Comparison of ENCODE assay signal across 9 cellular contexts in the genomic region with DNA sequence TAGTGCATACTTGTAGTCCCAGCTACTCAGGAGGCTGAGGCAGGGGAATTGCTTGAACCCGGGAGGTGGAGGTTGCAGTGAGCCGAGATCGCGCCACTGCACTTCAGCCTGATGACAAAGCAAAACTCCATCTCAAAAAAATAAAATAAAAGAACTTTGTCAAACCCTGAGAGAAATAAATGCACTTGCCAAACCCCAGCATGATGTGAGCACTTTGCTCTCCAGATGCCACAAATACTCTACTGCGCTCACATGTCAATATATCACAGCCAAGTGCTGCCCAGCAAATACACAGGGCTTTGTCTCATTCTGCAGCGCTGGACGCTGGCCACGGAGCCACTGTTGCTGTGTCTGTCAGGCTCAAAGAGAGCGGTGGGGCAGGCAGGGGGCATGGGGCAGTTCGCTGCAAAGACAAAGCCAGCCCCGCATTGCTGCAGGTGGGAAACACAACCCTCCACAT. TPM values are rescaled to one million over a fixed set of nuclear protein-coding genes. Genes with fewer than 3 reads are reported as not detected.
DNase-seq lines count a peak whose midpoint lies in the region; ATAC-seq, FAIRE-seq and TF ChIP-seq lines count a peak whose summit lies in the region.
"Had no signal": no experiment of that assay in that cellular context is flagged by ENCODE, and none has a peak within 500 bp of the region (broad histone marks: within the 10 kb centered on the region; RNA-seq: fewer than 3 reads in every experiment).

No MANE protein-coding gene starts in this region.

- no peak overlapping the region for H2BK5ac ChIP-seq in IMR-90 (ENCODE audit: low read depth, low read length, poor library complexity, severe bottlenecking)

- BruUV-seq in IMR-90 (replicated peaks; lab: Mats Ljungman, UMichigan): no TSS peak
- no TSS peak for BruUV-seq in mammary epithelial cell (replicated peaks; lab: Mats Ljungman, UMichigan)
- no TSS peak for BruUV-seq in HepG2 (replicated peaks; lab: Mats Ljungman, UMichigan)

- H2AFZ ChIP-seq in IMR-90 (replicated peaks; ENCODE audit: low read length, poor library complexity): no peak overlapping the region
- H2AFZ ChIP-seq in mammary epithelial cell (ENCODE audit: low read depth, low read length): peak overlapping the region; percentile 6
- H2AFZ ChIP-seq in HepG2 (ENCODE audit: low read length): no peak overlapping the region

- TF ChIP-seq CTCF in IMR-90 (conservative IDR thresholded peaks at IDR 0.05; ENCODE audit: low read depth, low read length): no peak
- no peak for TF ChIP-seq CTCF in mammary epithelial cell (conservative IDR thresholded peaks at IDR 0.05 in 1 of 2, IDR thresholded peaks at IDR 0.05 in 1 of 2; ENCODE audit: extremely low read depth in 1 of 2, insufficient read depth in 1 of 2, low read depth in 1 of 2, low read length in 2 of 2)
- TF ChIP-seq CTCF in HepG2 (CRISPR knock-in tag; IDR thresholded peaks at IDR 0.05): no peak

- TF ChIP-seq RAD21 in IMR-90 (IDR thresholded peaks at IDR 0.05; ENCODE audit: low read length) (no peak), HepG2 (CRISPR knock-in tag; IDR thresholded peaks at IDR 0.05) (no peak)

- in situ Hi-C loops in IMR-90 (cut with MboI; ENCODE audit: low sequenced_read_pairs) (no loop called here), mammary epithelial cell (cut with MboI; ENCODE audit: low sequenced_read_pairs in 2 of 2) (no loop called here), HepG2 (cut with HindIII; ENCODE audit: extremely low pct_ligation_motif_present, low pct_unique_long_range_greater_than_20kb) (no loop called here)

- FAIRE-seq in HepG2 (lab: Jason Lieb, UNC): peak; percentile 12

- dilution Hi-C loops in IMR-90 (cut with HindIII; ENCODE audit: low sequenced_read_pairs, unreplicated experiment): no loop called here
- dilution Hi-C loops in mammary epithelial cell (cut with HindIII; ENCODE audit: low sequenced_read_pairs): no loop called here

- H3K4ac ChIP-seq in IMR-90 (ENCODE audit: low read depth, low read length): no peak overlapping the region

- H3K9me3 ChIP-seq in IMR-90 (ENCODE audit: control insufficient read depth, insufficient read depth, low read length) (no peaks in the 10 kb centered on the region), mammary epithelial cell (replicated peaks; ENCODE audit: insufficient read depth, low read length) (no peaks in the 10 kb centered on the region), HepG2 (ENCODE audit: low read length) (no peaks in the 10 kb centered on the region), stomach smooth muscle (ENCODE audit: control insufficient read depth in 2 of 2, low read length in 2 of 2) (no peaks in the 10 kb centered on the region)

- DNase-seq in IMR-90 (peak; percentile 26), mammary epithelial cell (no peak), HepG2 (ENCODE audit: low spot score) (peak; percentile 72), mesenteric fat pad (ENCODE audit: low spot score) (no peak)
- no peak for DNase-seq in stimulated activated naive CD8-positive, alpha-beta T cell treated with anti-CD3 and anti-CD28 coated beads, Interleukin-15, Interleukin-2, amounts not matched to agents 100 U/mL and 50 U/mL, for 24 hours
- no peak for DNase-seq in activated effector memory CD4-positive, alpha-beta T cell treated with Interleukin-2 at 50 U/mL for 16 hours
- DNase-seq: PC-3 had no signal

- peaks cover 0 to 4% of the 10 kb centered on the region in 2 experiments; a peak in 1 of 4 replicates for H3K79me1 ChIP-seq in IMR-90 (ENCODE audit: low read depth in 1 of 2, low read length in 2 of 2)

- H2AK5ac ChIP-seq in IMR-90 (ENCODE audit: low read depth, low read length): no peak overlapping the region

- no peak overlapping the region for H4K8ac ChIP-seq in IMR-90 (ENCODE audit: low read depth in 2 of 2, low read length in 2 of 2)

- H3K4me2 ChIP-seq in IMR-90 (ENCODE audit: low read depth, low read length): no peak overlapping the region
- H3K4me2 ChIP-seq in mammary epithelial cell (ENCODE audit: insufficient read depth, low read depth, low read length): no peak overlapping the region
- peak overlapping the region; percentile 86 for H3K4me2 ChIP-seq in HepG2 (ENCODE audit: low read depth, low read length)

- no peaks in the 10 kb centered on the region for H3K27me3 ChIP-seq in IMR-90 (ENCODE audit: control insufficient read depth, insufficient read depth, low read length)
- H3K27me3 ChIP-seq in mammary epithelial cell (ENCODE audit: insufficient read depth, low read length): no peaks in the 10 kb centered on the region
- peaks cover 5 to 22% of the 10 kb centered on the region in 2 experiments; a peak in 4 of 5 replicates for H3K27me3 ChIP-seq in HepG2 (ENCODE audit: control insufficient read depth in 1 of 2, insufficient read depth in 2 of 2, low read length in 2 of 2)
- H3K27me3 ChIP-seq in stomach smooth muscle (ENCODE audit: control insufficient read depth in 1 of 2, insufficient read depth in 2 of 2, low read length in 2 of 2): no peaks in the 10 kb centered on the region

- H2BK15ac ChIP-seq in IMR-90 (ENCODE audit: low read depth, low read length): no peak overlapping the region

- CTCF ChIA-PET in IMR-90 (lab: Yijun Ruan, JAX): no interaction called here
- CTCF ChIA-PET in mammary epithelial cell (lab: Charles Lee; ENCODE audit: low non-redundant PET): no interaction called here
- CTCF ChIA-PET in HepG2 (lab: Yijun Ruan, JAX; ENCODE audit: low intra/inter-chr PET ratio, low total read pairs): no interaction called here

- no peak overlapping the region for H2AK9ac ChIP-seq in IMR-90 (replicated peaks; ENCODE audit: low read depth, low read length, poor library complexity)

- no peak for ATAC-seq in IMR-90 (ENCODE audit: low read depth)
- ATAC-seq in HepG2: peak; percentile 75
- no peak for ATAC-seq in stimulated activated naive CD8-positive, alpha-beta T cell treated with anti-CD3 and anti-CD28 coated beads, Interleukin-15, Interleukin-2, amounts not matched to agents 100 U/mL and 50 U/mL, for 24 hours
- ATAC-seq in HG03196 (IDR thresholded peaks at IDR 0.05; ENCODE audit: unreplicated experiment): no peak
- ATAC-seq: PC-3 had no signal

- TF ChIP-seq EP300 in HepG2 (IDR thresholded peaks at IDR 0.05; ENCODE audit: low read depth in 2 of 2, low read length in 2 of 2): no peak
- no peak for TF ChIP-seq EP300 in HepG2 (CRISPR knock-in tag; IDR thresholded peaks at IDR 0.05; ENCODE audit: borderline replicate concordance)

- no peak overlapping the region for H2BK20ac ChIP-seq in IMR-90 (ENCODE audit: low read depth, low read length)

- H3K36me3 ChIP-seq in IMR-90 (ENCODE audit: control insufficient read depth, insufficient read depth, low read length) (no peaks in the 10 kb centered on the region), mammary epithelial cell (ENCODE audit: insufficient read depth, low read length) (no peaks in the 10 kb centered on the region), HepG2 (replicated peaks in 1 of 2; ENCODE audit: control insufficient read depth in 1 of 2, insufficient read depth in 2 of 2, low read length in 2 of 2) (no peaks in the 10 kb centered on the region), stomach smooth muscle (ENCODE audit: control insufficient read depth in 2 of 2, insufficient read depth in 2 of 2, low read length in 2 of 2) (no peaks in the 10 kb centered on the region)

- H3K18ac ChIP-seq in IMR-90 (ENCODE audit: low read depth, low read length): no peak overlapping the region

- no CpG with 5 or more reads among the region's 11 CpGs for WGBS in IMR-90 (ENCODE audit: extremely low coverage in 2 of 2, insufficient read length in 1 of 2), 2 experiments
- 43% methylated on average over 11 of the region's 11 CpGs for WGBS in mammary epithelial cell (ENCODE audit: low coverage, missing lambda C conversion rate)
- WGBS in HepG2 (ENCODE audit: low lambda C conversion rate): 4% methylated on average over 11 of the region's 11 CpGs

- no peak overlapping the region for H3K56ac ChIP-seq in IMR-90 (ENCODE audit: extremely low read depth, insufficient read depth, low read length)

- H3K23ac ChIP-seq in IMR-90 (ENCODE audit: low read depth, low read length): no peak overlapping the region

- H2BK120ac ChIP-seq in IMR-90 (ENCODE audit: low read depth, low read length): no peak overlapping the region

- TF ChIP-seq POLR2A in IMR-90 (IDR thresholded peaks at IDR 0.05; ENCODE audit: low read depth, low read length) (no peak), HepG2 (IDR thresholded peaks at IDR 0.05; ENCODE audit: insufficient read depth in 1 of 2, low read depth in 2 of 2, low read length in 2 of 2) (no peak)

- H3K27ac ChIP-seq in IMR-90 (ENCODE audit: insufficient read depth, low read length) (no peak overlapping the region), mammary epithelial cell (ENCODE audit: insufficient read depth, low read depth, low read length) (no peak overlapping the region), HepG2 (ENCODE audit: extremely low read length, insufficient read depth, low read length) (peak overlapping the region; percentile 2), stomach smooth muscle (ENCODE audit: low read length) (peak overlapping the region; percentile 76)

- H4K91ac ChIP-seq in IMR-90 (ENCODE audit: insufficient read depth, low read depth, low read length): no peak overlapping the region

- H4K20me1 ChIP-seq in IMR-90 (ENCODE audit: insufficient read depth, low read length): no peaks in the 10 kb centered on the region
- no peaks in the 10 kb centered on the region for H4K20me1 ChIP-seq in mammary epithelial cell (ENCODE audit: insufficient read depth, low read length)
- no peaks in the 10 kb centered on the region for H4K20me1 ChIP-seq in HepG2 (ENCODE audit: insufficient read depth, low read length)

- no peak overlapping the region for H3K9ac ChIP-seq in IMR-90 (ENCODE audit: low read depth, low read length)
- H3K9ac ChIP-seq in mammary epithelial cell (ENCODE audit: insufficient read depth, low read length): no peak overlapping the region
- H3K9ac ChIP-seq in HepG2 (ENCODE audit: insufficient read depth, low read depth, low read length): peak overlapping the region; percentile 55
- peak overlapping the region in 1 of 2 donors; percentile 16 for H3K9ac ChIP-seq in stomach smooth muscle (ENCODE audit: low read length in 2 of 2)

- H3K9me1 ChIP-seq in IMR-90 (ENCODE audit: insufficient read depth, low read length): peaks cover 13% of the 10 kb centered on the region

- H4K5ac ChIP-seq in IMR-90 (ENCODE audit: low read depth, low read length): no peak overlapping the region

- POLR2A ChIA-PET in IMR-90 (lab: Charles Lee; ENCODE audit: unreplicated experiment): no interaction called here
- POLR2A ChIA-PET in HepG2 (lab: Yijun Ruan, JAX): no interaction called here

- H3K4me1 ChIP-seq in IMR-90 (ENCODE audit: control insufficient read depth, insufficient read depth, low read length) (peaks cover 14% of the 10 kb centered on the region), mammary epithelial cell (ENCODE audit: insufficient read depth, low read length) (peaks cover 35% of the 10 kb centered on the region), HepG2 (ENCODE audit: insufficient read depth, low read length) (peaks cover 98% of the 10 kb centered on the region), stomach smooth muscle (ENCODE audit: control insufficient read depth, insufficient read depth, low read length) (peaks cover 59% of the 10 kb centered on the region)

- no peak overlapping the region for H3K14ac ChIP-seq in IMR-90 (replicated peaks; ENCODE audit: low read depth, low read length)

- H3K79me2 ChIP-seq in mammary epithelial cell (ENCODE audit: insufficient read depth, low read length) (peaks cover 4% of the 10 kb centered on the region), HepG2 (ENCODE audit: insufficient read depth, low read length) (no peaks in the 10 kb centered on the region)

- H3K4me3 ChIP-seq in IMR-90 (ENCODE audit: insufficient read depth, low read depth, low read length) (no peak overlapping the region), mammary epithelial cell (replicated peaks in 1 of 3; ENCODE audit: insufficient read depth in 1 of 3, low read depth in 2 of 3, low read length in 3 of 3) (no peak overlapping the region), HepG2 (replicated peaks in 1 of 3; ENCODE audit: insufficient read depth in 1 of 3, low read depth in 2 of 3, low read length in 3 of 3) (peak overlapping the region; percentile 4 to 66 (median 50)), stomach smooth muscle (ENCODE audit: low read length in 2 of 2) (peak overlapping the region in 1 of 2 donors; percentile 49)

- intact Hi-C loops in IMR-90 (cut with micrococcal nuclease) (no loop called here), mammary epithelial cell (cut with micrococcal nuclease) (no loop called here), HepG2 (cut with micrococcal nuclease; ENCODE audit: unreplicated experiment) (loop anchor here (2.0 kb wide), 1 partner anchor 41 kb away; no protein-coding TSS in a partner anchor)

RNA-seq across cellular contexts. Expression of a gene that starts 45.1 kb away (rescaled TPM):
- total RNA-seq in IMR-90 (2012; rRNA removed) (695 and 735 TPM in 2 replicates), mammary epithelial cell (100 to 1,000 TPM; 494 to 702 TPM), HepG2 (2016; rRNA removed; fragmentation: Illumina TruSeq; extraction: Trizol) (25.0 and 40.6 TPM in 2 replicates), mesenteric fat pad (1,254 TPM)
- polyA plus RNA-seq in IMR-90 (2012; rRNA removed) (80.7 and 95.1 TPM in 2 replicates), mammary epithelial cell (130 TPM), HepG2 (2011; rRNA removed) (22.8 and 23.4 TPM in 2 replicates)
- 22.8 and 36.6 TPM in 2 replicates for polyA plus RNA-seq in IMR-90 (2012; cell fraction: cytosol; rRNA removed)
- 45.0 and 186 TPM in 2 replicates for polyA plus RNA-seq in IMR-90 (2012; cell fraction: nucleus; rRNA removed; ENCODE audit: low replicate concordance)
- polyA minus RNA-seq in mammary epithelial cell: 1,418 TPM
- 2.9 and 3.7 TPM in 2 replicates for total RNA-seq in HepG2 (2016; cell fraction: cytosol; rRNA removed; fragmentation: Illumina TruSeq; extraction: Trizol; ENCODE audit: low read depth)
- 23.2 and 34.7 TPM in 2 replicates for total RNA-seq in HepG2 (2016; cell fraction: insoluble cytoplasmic fraction; rRNA removed; fragmentation: Illumina TruSeq; extraction: Trizol)
- 6.6 and 7.4 TPM in 2 replicates for total RNA-seq in HepG2 (2016; cell fraction: membrane; rRNA removed; fragmentation: Illumina TruSeq; extraction: Trizol)
- 76.4 and 80.4 TPM in 2 replicates for total RNA-seq in HepG2 (2016; cell fraction: nucleus; rRNA removed; fragmentation: Illumina TruSeq; extraction: Trizol)
- 14.7 and 20.1 TPM in 2 replicates for polyA plus RNA-seq in HepG2 (2011; cell fraction: cytosol; rRNA removed)
- polyA plus RNA-seq in HepG2 (2011; cell fraction: nucleus; rRNA removed): 57.1 and 57.5 TPM in 2 replicates
- polyA plus RNA-seq in HepG2 (2012): 55.5 and 61.9 TPM in 2 replicates
- 0.98 and 1.1 TPM in 2 replicates for polyA plus RNA-seq in HepG2 (2016; cell fraction: cytosol; fragmentation: Illumina TruSeq; extraction: Trizol; ENCODE audit: low read depth)
- 11.6 and 12.9 TPM in 2 replicates for polyA plus RNA-seq in HepG2 (2016; cell fraction: insoluble cytoplasmic fraction; fragmentation: Illumina TruSeq; extraction: Trizol; ENCODE audit: low read depth)
- polyA plus RNA-seq in HepG2 (2016; cell fraction: membrane; fragmentation: Illumina TruSeq; extraction: Trizol; ENCODE audit: low read depth): 2.0 and 2.1 TPM in 2 replicates
- polyA plus RNA-seq in HepG2 (2016; cell fraction: nucleus; fragmentation: Illumina TruSeq; extraction: Trizol; ENCODE audit: insufficient read depth, low read depth): 33.5 and 38.4 TPM in 2 replicates
- 99.6 and 234 TPM in 2 replicates for polyA minus RNA-seq in HepG2 (2011; rRNA and poly(A)+ RNA removed; ENCODE audit: low replicate concordance)
- 122 and 157 TPM in 2 replicates for polyA minus RNA-seq in HepG2 (2011; cell fraction: cytosol; rRNA and poly(A)+ RNA removed)
- 192 and 213 TPM in 2 replicates for polyA minus RNA-seq in HepG2 (2011; cell fraction: nucleus; rRNA and poly(A)+ RNA removed)

Comparison
In these comparisons a context has a peak if more than half of its experiments do, and no peak if none do; other contexts are left out.
1. DNase-seq: peak in IMR-90 (single experiment) and HepG2 (single experiment); none in mammary epithelial cell (single experiment), mesenteric fat pad (single experiment), stimulated activated naive CD8-positive, alpha-beta T cell treated with anti-CD3 and anti-CD28 coated beads, Interleukin-15, Interleukin-2, amounts not matched to agents 100 U/mL and 50 U/mL, for 24 hours (single experiment) and activated effector memory CD4-positive, alpha-beta T cell treated with Interleukin-2 at 50 U/mL for 16 hours (single experiment).
2. H3K27ac ChIP-seq: peak in HepG2 (single experiment) and stomach smooth muscle (single experiment); none in IMR-90 (single experiment) and mammary epithelial cell (single experiment).
3. H3K4me3 ChIP-seq: peak in HepG2 (3 of 3); none in IMR-90 (single experiment) and mammary epithelial cell (0 of 3).